ENCODE assay signal across 1 cellular context in the genomic region with DNA sequence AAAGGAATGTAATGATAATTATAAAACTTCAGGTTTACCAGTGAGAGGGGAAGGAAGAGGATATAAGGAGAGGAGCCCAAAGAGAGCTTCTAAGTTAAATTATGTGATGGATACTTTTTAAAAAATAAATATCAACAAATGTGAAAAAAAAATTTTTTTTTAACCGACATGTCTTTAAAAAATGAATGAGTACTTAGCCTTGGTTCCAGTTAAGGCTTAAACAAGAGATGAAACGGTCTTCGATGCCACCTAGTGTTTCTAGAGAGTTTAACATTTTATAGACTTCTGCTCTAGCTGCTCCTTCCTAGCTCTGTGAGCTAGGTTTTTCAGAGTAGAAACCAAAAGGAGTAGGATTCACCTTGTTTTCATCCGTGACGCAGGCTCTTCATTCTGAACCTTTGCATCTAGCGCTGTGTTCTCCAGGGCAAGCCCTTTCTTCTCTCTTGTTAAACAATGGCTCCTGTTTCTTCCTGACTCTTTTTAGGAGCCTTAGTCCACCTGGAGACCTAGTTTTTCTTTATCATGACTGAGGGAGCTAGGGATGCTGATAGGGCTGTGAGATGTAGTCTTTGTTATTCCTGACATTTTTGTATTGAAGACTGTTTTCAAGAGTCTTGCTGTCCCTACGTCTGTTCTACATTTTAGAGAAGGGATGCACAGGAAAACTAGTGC.
TF ChIP-seq lines count a peak whose summit lies in the region.

No MANE protein-coding gene starts in this region.

TF ChIP-seq in HCT116, 20 proteins besides CTCF, POLR2A, EP300 and RAD21 (continued from another document):
- TF ChIP-seq, protein P1, sequence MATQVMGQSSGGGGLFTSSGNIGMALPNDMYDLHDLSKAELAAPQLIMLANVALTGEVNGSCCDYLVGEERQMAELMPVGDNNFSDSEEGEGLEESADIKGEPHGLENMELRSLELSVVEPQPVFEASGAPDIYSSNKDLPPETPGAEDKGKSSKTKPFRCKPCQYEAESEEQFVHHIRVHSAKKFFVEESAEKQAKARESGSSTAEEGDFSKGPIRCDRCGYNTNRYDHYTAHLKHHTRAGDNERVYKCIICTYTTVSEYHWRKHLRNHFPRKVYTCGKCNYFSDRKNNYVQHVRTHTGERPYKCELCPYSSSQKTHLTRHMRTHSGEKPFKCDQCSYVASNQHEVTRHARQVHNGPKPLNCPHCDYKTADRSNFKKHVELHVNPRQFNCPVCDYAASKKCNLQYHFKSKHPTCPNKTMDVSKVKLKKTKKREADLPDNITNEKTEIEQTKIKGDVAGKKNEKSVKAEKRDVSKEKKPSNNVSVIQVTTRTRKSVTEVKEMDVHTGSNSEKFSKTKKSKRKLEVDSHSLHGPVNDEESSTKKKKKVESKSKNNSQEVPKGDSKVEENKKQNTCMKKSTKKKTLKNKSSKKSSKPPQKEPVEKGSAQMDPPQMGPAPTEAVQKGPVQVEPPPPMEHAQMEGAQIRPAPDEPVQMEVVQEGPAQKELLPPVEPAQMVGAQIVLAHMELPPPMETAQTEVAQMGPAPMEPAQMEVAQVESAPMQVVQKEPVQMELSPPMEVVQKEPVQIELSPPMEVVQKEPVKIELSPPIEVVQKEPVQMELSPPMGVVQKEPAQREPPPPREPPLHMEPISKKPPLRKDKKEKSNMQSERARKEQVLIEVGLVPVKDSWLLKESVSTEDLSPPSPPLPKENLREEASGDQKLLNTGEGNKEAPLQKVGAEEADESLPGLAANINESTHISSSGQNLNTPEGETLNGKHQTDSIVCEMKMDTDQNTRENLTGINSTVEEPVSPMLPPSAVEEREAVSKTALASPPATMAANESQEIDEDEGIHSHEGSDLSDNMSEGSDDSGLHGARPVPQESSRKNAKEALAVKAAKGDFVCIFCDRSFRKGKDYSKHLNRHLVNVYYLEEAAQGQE (IDR thresholded peaks at IDR 0.05; ENCODE audit: low read depth): no peak
- TF ChIP-seq, protein P2, sequence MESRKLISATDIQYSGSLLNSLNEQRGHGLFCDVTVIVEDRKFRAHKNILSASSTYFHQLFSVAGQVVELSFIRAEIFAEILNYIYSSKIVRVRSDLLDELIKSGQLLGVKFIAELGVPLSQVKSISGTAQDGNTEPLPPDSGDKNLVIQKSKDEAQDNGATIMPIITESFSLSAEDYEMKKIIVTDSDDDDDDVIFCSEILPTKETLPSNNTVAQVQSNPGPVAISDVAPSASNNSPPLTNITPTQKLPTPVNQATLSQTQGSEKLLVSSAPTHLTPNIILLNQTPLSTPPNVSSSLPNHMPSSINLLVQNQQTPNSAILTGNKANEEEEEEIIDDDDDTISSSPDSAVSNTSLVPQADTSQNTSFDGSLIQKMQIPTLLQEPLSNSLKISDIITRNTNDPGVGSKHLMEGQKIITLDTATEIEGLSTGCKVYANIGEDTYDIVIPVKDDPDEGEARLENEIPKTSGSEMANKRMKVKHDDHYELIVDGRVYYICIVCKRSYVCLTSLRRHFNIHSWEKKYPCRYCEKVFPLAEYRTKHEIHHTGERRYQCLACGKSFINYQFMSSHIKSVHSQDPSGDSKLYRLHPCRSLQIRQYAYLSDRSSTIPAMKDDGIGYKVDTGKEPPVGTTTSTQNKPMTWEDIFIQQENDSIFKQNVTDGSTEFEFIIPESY (IDR thresholded peaks at IDR 0.05; ENCODE audit: extremely low read depth, insufficient replicate concordance, low read length): no peak
